20 cellular contexts compared by ENCODE assay signal in genomic region chr18:38496222-38496810, GRCh38.
"Had no signal": no experiment of that assay in that cellular context is flagged by ENCODE, and none has a peak within 500 bp of the region (broad histone marks: within the 10 kb centered on the region; RNA-seq: fewer than 3 reads in every experiment).

No MANE protein-coding gene starts in this region.

- H3K27me3 Mint-ChIP-seq: activated CD8-positive, alpha-beta T cell treated with anti-CD3 and anti-CD28 coated beads for 36 hours; activated naive CD4-positive, alpha-beta T cell treated with anti-CD3 and anti-CD28 coated beads, Interleukin-2, amount 50 U/mL, for 24 hours had no signal

- ATAC-seq: activated CD8-positive, alpha-beta T cell treated with anti-CD3 and anti-CD28 coated beads for 36 hours had no signal

- H3K4me3 ChIP-seq: coronary artery, Peyer's patch, SJCRH30 had no signal

- H3K36me3 Mint-ChIP-seq: activated naive CD4-positive, alpha-beta T cell treated with anti-CD3 and anti-CD28 coated beads, Interleukin-2, amount 50 U/mL, for 24 hours had no signal

- H3K9me3 Mint-ChIP-seq: activated CD8-positive, alpha-beta T cell treated with anti-CD3 and anti-CD28 coated beads for 36 hours; activated naive CD4-positive, alpha-beta T cell treated with anti-CD3 and anti-CD28 coated beads, Interleukin-2, amount 50 U/mL, for 24 hours had no signal

- H3K27ac Mint-ChIP-seq: activated CD8-positive, alpha-beta T cell treated with anti-CD3 and anti-CD28 coated beads for 36 hours; activated naive CD4-positive, alpha-beta T cell treated with anti-CD3 and anti-CD28 coated beads, Interleukin-2, amount 50 U/mL, for 24 hours; activated T-helper 2 cell treated with anti-CD3 and anti-CD28 coated beads, Interferon-gamma antibody, Interleukin-2, Interleukin-4, amounts not matched to agents 10 μg/mL and 5 μg/mL and 100 μg/mL, durations not matched to agents 14 hours and 24 hours and 36 hours had no signal

- H3K4me3 Mint-ChIP-seq: activated CD8-positive, alpha-beta T cell treated with anti-CD3 and anti-CD28 coated beads for 36 hours; activated naive CD4-positive, alpha-beta T cell treated with anti-CD3 and anti-CD28 coated beads, Interleukin-2, amount 50 U/mL, for 24 hours had no signal

- DNase-seq: activated CD4-positive, CD25-positive, alpha-beta regulatory T cell; activated CD8-positive, alpha-beta memory T cell treated with anti-CD3 and anti-CD28 coated beads, Interleukin-2, amount 50 U/mL, for 4 hours; activated CD8-positive, alpha-beta T cell treated with anti-CD3 and anti-CD28 coated beads for 36 hours; activated T-cell treated with anti-CD3 and anti-CD28 coated beads, Interleukin-2, amount 50 U/mL, for 1 hour; brain microvascular endothelial cell; KG1; NCI-H1048; NCI-H1417; NCI-H1930; NCI-H345; NCI-H510A treated with DMSO at 0.1 percent for 48 hours; NCI-H69; Peyer's patch; Right ventricle myocardium superior; SJCRH30; SK-N-SH; T-helper 1 cell had no signal
